ENCODE assay signal across 8 cellular contexts in the genomic region with DNA sequence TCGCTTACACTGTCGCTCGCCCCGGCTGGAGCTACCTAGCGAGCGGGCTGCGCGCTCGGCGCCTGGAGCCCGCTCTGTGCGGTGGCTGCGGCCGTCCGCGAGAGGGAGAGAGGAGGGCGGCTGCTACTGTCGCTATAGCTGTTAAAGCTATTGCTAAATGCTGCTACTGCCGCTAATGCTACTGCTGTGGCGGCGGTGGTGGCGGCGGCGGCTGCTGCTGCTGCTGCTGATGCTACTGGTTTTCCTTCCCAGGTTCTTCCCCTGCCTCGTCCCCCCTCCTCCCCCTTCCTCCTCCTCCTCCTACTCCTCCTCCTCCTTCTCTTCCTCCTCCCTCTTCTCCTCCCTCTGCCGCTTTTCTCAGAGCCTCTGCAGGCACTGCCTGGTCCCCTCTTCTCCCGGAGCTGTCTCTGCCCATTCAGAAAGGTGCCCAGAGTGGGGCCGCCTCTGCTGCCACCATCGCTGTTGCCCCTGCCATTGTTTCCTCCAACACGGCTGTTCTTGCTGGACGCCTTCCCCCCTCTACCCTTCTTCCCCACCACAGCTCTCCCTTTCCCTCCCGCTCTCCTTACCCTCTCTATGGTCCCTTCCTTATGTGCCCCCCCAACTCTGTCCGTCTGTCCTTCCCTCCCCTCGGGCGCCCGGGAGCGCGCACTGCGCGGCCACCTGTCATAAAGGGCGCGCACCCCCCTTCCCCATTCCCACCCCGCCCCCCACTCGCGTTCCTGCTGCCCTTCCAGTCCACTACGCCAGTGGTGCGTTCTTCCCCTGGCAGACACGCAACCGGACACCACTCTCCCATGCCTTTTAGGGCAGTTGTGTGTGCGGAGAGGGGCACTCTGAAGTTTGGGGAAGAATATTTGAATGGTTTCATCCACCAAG.
DNase-seq lines count a peak whose midpoint lies in the region; ATAC-seq and TF ChIP-seq lines count a peak whose summit lies in the region.

A gene (minus strand): TSS at position 243 of the 879 bp plus-strand sequence.

- in situ Hi-C loops in astrocyte of the cerebellum (cut with HindIII; ENCODE audit: low sequenced_read_pairs), result no loop called here

- peak; percentile 48 for ATAC-seq in HG02852 (IDR thresholded peaks at IDR 0.05; ENCODE audit: unreplicated experiment)

- TF ChIP-seq CTCF in astrocyte of the cerebellum (IDR thresholded peaks at IDR 0.05; ENCODE audit: low read depth, low read length, missing control alignments), result peak; percentile 24

- DNase-seq in activated gamma-delta T cell (lab: John Stamatoyannopoulos, UW) (peak; percentile 0), activated gamma-delta T cell treated with Interleukin-2 at 50 U/mL for 16 hours (no peak), NCI-H510A (lab: John Stamatoyannopoulos, UW) (peak; percentile 40), astrocyte of the cerebellum (ENCODE audit: low read depth) (no peak), inferior parietal cortex (ENCODE audit: extremely low spot score) (peak; percentile 6), HPDE6-E6E7 (ENCODE audit: extremely low spot score) (no peak)
- peak; percentile 32 for DNase-seq in stimulated activated CD4-positive, alpha-beta T cell treated with anti-CD3 and anti-CD28 coated beads, Interleukin-4, amount 100 ng/mL, for 1 hour

- H3K4me3 ChIP-seq in astrocyte of the cerebellum (ENCODE audit: low read depth, low read length), result peak within 1 kb of the TSS; percentile 32

Comparison
In these comparisons a context has a peak if more than half of its experiments do, and no peak if none do; other contexts are left out.
1. DNase-seq: peak in activated gamma-delta T cell (single experiment), NCI-H510A (single experiment), inferior parietal cortex (single experiment) and stimulated activated CD4-positive, alpha-beta T cell treated with anti-CD3 and anti-CD28 coated beads, Interleukin-4, amount 100 ng/mL, for 1 hour (single experiment); none in activated gamma-delta T cell treated with Interleukin-2 at 50 U/mL for 16 hours (single experiment), astrocyte of the cerebellum (single experiment) and HPDE6-E6E7 (single experiment).